In genomic region chr4:1985780-1986577, GRCh38 we compare ENCODE assay signal across 21 cellular contexts. TPM values are rescaled to one million over a fixed set of nuclear protein-coding genes. Genes with fewer than 3 reads are reported as not detected.
A peak's percentile ranks its signal among the peaks of the same experiment; 100 is the strongest.
DNase-seq lines count a peak whose midpoint lies in the region; ATAC-seq and TF ChIP-seq lines count a peak whose summit lies in the region.
"Had no signal": no experiment of that assay in that cellular context is flagged by ENCODE, and none has a peak within 500 bp of the region (broad histone marks: within the 10 kb centered on the region; RNA-seq: fewer than 3 reads in every experiment).

No MANE protein-coding gene starts in this region.

- no peak for TF ChIP-seq CTCF in GM10266 (IDR thresholded peaks at IDR 0.05; ENCODE audit: control insufficient read depth, insufficient read depth, low read depth, missing control alignments)
- TF ChIP-seq CTCF in coronary artery (IDR thresholded peaks at IDR 0.05), result no peak
- TF ChIP-seq CTCF in osteoblast (IDR thresholded peaks at IDR 0.05; ENCODE audit: extremely low read depth, low read depth, low read length), result no peak

- no peak for ATAC-seq in HG03159 (IDR thresholded peaks at IDR 0.05; ENCODE audit: unreplicated experiment)
- no peak for ATAC-seq in stimulated activated effector memory CD8-positive, alpha-beta T cell treated with anti-CD3 and anti-CD28 coated beads, Interleukin-12 subunit alpha, Interleukin-12 subunit beta, amount 100 ng/mL, for 72 hours
- ATAC-seq: HCT116 had no signal

- peaks cover 9% of the 10 kb centered on the region for H4K20me1 ChIP-seq in osteoblast (ENCODE audit: insufficient read depth, low read length)

- H3K4me3 Mint-ChIP-seq in activated naive CD4-positive, alpha-beta T cell treated with anti-CD3 and anti-CD28 coated beads for 36 hours, result no peak overlapping the region
- no peak overlapping the region for H3K4me3 Mint-ChIP-seq in stimulated activated effector memory CD8-positive, alpha-beta T cell treated with anti-CD3 and anti-CD28 coated beads, Interleukin-12 subunit alpha, Interleukin-12 subunit beta, amount 100 ng/mL, for 72 hours

- H3K27ac ChIP-seq in coronary artery (no peak overlapping the region), osteoblast (ENCODE audit: low read depth, low read length) (no peak overlapping the region)
- H3K27ac ChIP-seq: SK-N-MC had no signal

- DNase-seq in D341Med (ENCODE audit: low spot score), result peak; percentile 36
- peak; percentile 26 for DNase-seq in GM10266 (ENCODE audit: extremely low spot score)
- peak; percentile 70 for DNase-seq in coronary artery (ENCODE audit: low spot score)
- peak; percentile 82 for DNase-seq in osteoblast (ENCODE audit: insufficient read length, low spot score, missing footprints)
- DNase-seq in activated naive CD4-positive, alpha-beta T cell treated with anti-CD3 and anti-CD28 coated beads for 36 hours, result no peak
- no peak for DNase-seq in stimulated activated effector memory CD8-positive, alpha-beta T cell treated with anti-CD3 and anti-CD28 coated beads, Interleukin-12 subunit alpha, Interleukin-12 subunit beta, amount 100 ng/mL, for 72 hours (ENCODE audit: low spot score in 2 of 2)
- DNase-seq in stimulated activated CD4-positive, alpha-beta T cell treated with anti-CD3 and anti-CD28 coated beads, Interleukin-2, amount 100 ng/mL, for 24 hours, result no peak
- DNase-seq: ACHN; C1 segment of cervical spinal cord; DMS 273 treated with DMSO at 0.1 percent for 48 hours; KBM-7; NCI-H1105 treated with DMSO at 0.1 percent for 48 hours; NCI-H1694 treated with DMSO at 0.1 percent for 48 hours; NCI-H2107; NCI-H510A; NCI-H748 treated with DMSO at 0.1 percent for 48 hours; NK-92 treated with Interleukin-12 subunit alpha and Interleukin-12 subunit beta, amount 100 ng/mL, for 24 hours; SHP77 had no signal

- H3K4me1 Mint-ChIP-seq in activated naive CD4-positive, alpha-beta T cell treated with anti-CD3 and anti-CD28 coated beads for 36 hours (ENCODE audit: low read depth), result no peaks in the 10 kb centered on the region
- H3K4me1 Mint-ChIP-seq in stimulated activated effector memory CD8-positive, alpha-beta T cell treated with anti-CD3 and anti-CD28 coated beads, Interleukin-12 subunit alpha, Interleukin-12 subunit beta, amount 100 ng/mL, for 72 hours, result peaks cover 5% of the 10 kb centered on the region

- H3K27me3 Mint-ChIP-seq in activated naive CD4-positive, alpha-beta T cell treated with anti-CD3 and anti-CD28 coated beads for 36 hours (ENCODE audit: low read depth), result no peaks in the 10 kb centered on the region

- CTCF ChIA-PET in activated naive CD4-positive, alpha-beta T cell treated with anti-CD3 and anti-CD28 coated beads for 36 hours (lab: Charles Lee), result interaction anchor here (1.2 kb wide), 1 partner anchor 293 kb away, joined by 3 read pairs; no protein-coding TSS in a partner anchor

- H3K9me3 ChIP-seq in osteoblast (ENCODE audit: low read depth, low read length), result no peaks in the 10 kb centered on the region

- no peaks in the 10 kb centered on the region for H3K4me1 ChIP-seq in osteoblast (ENCODE audit: insufficient read depth, low read length)

- no peak overlapping the region for H3K4me2 ChIP-seq in osteoblast (ENCODE audit: insufficient read depth, low read length)

- intact Hi-C loops in activated naive CD4-positive, alpha-beta T cell treated with anti-CD3 and anti-CD28 coated beads for 36 hours (cut with micrococcal nuclease), result no loop called here

- peaks cover under 1% of the 10 kb centered on the region for H3K79me2 ChIP-seq in osteoblast (ENCODE audit: insufficient read depth, low read length)

- H2AFZ ChIP-seq in osteoblast (ENCODE audit: low read length), result no peak overlapping the region

- H3K27me3 ChIP-seq in osteoblast (ENCODE audit: insufficient read depth, low read length), result no peaks in the 10 kb centered on the region

- no peak overlapping the region for H3K27ac Mint-ChIP-seq in activated naive CD4-positive, alpha-beta T cell treated with anti-CD3 and anti-CD28 coated beads for 36 hours
- no peak overlapping the region for H3K27ac Mint-ChIP-seq in stimulated activated effector memory CD8-positive, alpha-beta T cell treated with anti-CD3 and anti-CD28 coated beads, Interleukin-12 subunit alpha, Interleukin-12 subunit beta, amount 100 ng/mL, for 72 hours

- peaks cover 14% of the 10 kb centered on the region for H3K36me3 Mint-ChIP-seq in activated naive CD4-positive, alpha-beta T cell treated with anti-CD3 and anti-CD28 coated beads for 36 hours (ENCODE audit: low read depth)
- H3K36me3 Mint-ChIP-seq in stimulated activated effector memory CD8-positive, alpha-beta T cell treated with anti-CD3 and anti-CD28 coated beads, Interleukin-12 subunit alpha, Interleukin-12 subunit beta, amount 100 ng/mL, for 72 hours, result peaks cover 97% of the 10 kb centered on the region

- H3K9me3 Mint-ChIP-seq in activated naive CD4-positive, alpha-beta T cell treated with anti-CD3 and anti-CD28 coated beads for 36 hours, result no peaks in the 10 kb centered on the region
- H3K9me3 Mint-ChIP-seq in stimulated activated effector memory CD8-positive, alpha-beta T cell treated with anti-CD3 and anti-CD28 coated beads, Interleukin-12 subunit alpha, Interleukin-12 subunit beta, amount 100 ng/mL, for 72 hours, result no peaks in the 10 kb centered on the region

- H3K36me3 ChIP-seq in osteoblast (ENCODE audit: insufficient read depth, low read length), result peaks cover 33% of the 10 kb centered on the region

- H3K4me3 ChIP-seq in coronary artery, result no peak overlapping the region
- no peak overlapping the region for H3K4me3 ChIP-seq in osteoblast (ENCODE audit: insufficient read depth, low read length)
- H3K4me3 ChIP-seq: SK-N-MC had no signal

RNA-seq across cellular contexts. Expression of gene NELFA, which starts 22.8 kb away (rescaled TPM):
- 19.2 and 19.9 TPM in 2 replicates for total RNA-seq in osteoblast
- total RNA-seq in activated naive CD4-positive, alpha-beta T cell treated with anti-CD3 and anti-CD28 coated beads for 36 hours, result 10 to 100 TPM; 44.1 to 45.3 TPM

Comparison
In these comparisons a context has a peak if more than half of its experiments do, and no peak if none do; other contexts are left out.
1. DNase-seq: peak in D341Med (single experiment), GM10266 (single experiment), coronary artery (single experiment) and osteoblast (single experiment); none in activated naive CD4-positive, alpha-beta T cell treated with anti-CD3 and anti-CD28 coated beads for 36 hours (single experiment), stimulated activated effector memory CD8-positive, alpha-beta T cell treated with anti-CD3 and anti-CD28 coated beads, Interleukin-12 subunit alpha, Interleukin-12 subunit beta, amount 100 ng/mL, for 72 hours (0 of 2) and stimulated activated CD4-positive, alpha-beta T cell treated with anti-CD3 and anti-CD28 coated beads, Interleukin-2, amount 100 ng/mL, for 24 hours (0 of 2).